11 cellular contexts compared by ENCODE assay signal in the genomic region with DNA sequence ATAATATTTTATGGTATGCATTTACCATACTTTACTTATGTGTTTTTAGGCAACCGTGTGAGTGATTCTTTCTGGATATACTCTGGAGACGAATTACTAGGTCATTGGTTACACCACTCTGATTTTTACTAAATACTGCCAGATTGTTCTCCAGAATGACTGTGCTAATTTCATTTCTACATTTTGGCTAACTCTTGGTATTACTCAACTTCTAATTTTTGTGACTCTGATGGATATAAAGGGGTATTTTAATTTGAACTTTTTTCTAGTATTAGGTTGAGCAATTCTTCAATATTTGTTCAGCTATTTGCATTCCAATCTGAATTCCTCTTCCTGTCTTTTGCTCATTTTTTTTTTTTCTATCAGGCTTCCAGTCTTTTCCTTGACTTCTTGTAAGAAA.
A peak's percentile ranks its signal among the peaks of the same experiment; 100 is the strongest.
DNase-seq lines count a peak whose midpoint lies in the region; ATAC-seq, FAIRE-seq and TF ChIP-seq lines count a peak whose summit lies in the region.
"Had no signal": no experiment of that assay in that cellular context is flagged by ENCODE, and none has a peak within 500 bp of the region (broad histone marks: within the 10 kb centered on the region; RNA-seq: fewer than 3 reads in every experiment).

No MANE protein-coding gene starts in this region.

- peak; percentile 42 for DNase-seq in GM12865 (ENCODE audit: low read depth)
- DNase-seq in iris pigment epithelial cell (ENCODE audit: low read depth): peak; percentile 70
- no peak for DNase-seq in stimulated activated CD8-positive, alpha-beta memory T cell treated with anti-CD3 and anti-CD28 coated beads, Interleukin-4, amount 100 ng/mL, for 48 hours
- no peak for DNase-seq in stimulated activated CD4-positive, alpha-beta T cell treated with anti-CD3 and anti-CD28 coated beads, Interleukin-4, amount 100 ng/mL, for 24 hours
- no peak for DNase-seq in RWPE1 (ENCODE audit: low spot score)
- DNase-seq in D721Med (ENCODE audit: insufficient read length, low spot score): no peak
- DNase-seq: esophagus squamous epithelium, nucleus accumbens, substantia nigra had no signal

- H3K4me3 ChIP-seq in GM12865 (ENCODE audit: low read depth, low read length): no peak overlapping the region
- H3K4me3 ChIP-seq: esophagus squamous epithelium had no signal

- TF ChIP-seq CTCF in GM12865 (IDR thresholded peaks at IDR 0.05; ENCODE audit: insufficient read depth, low read depth, low read length, missing control alignments) (no peak), RWPE1 (conservative IDR thresholded peaks at IDR 0.05; ENCODE audit: low read depth) (no peak), D721Med (IDR thresholded peaks at IDR 0.05; ENCODE audit: insufficient read depth, missing control alignments) (no peak)

- peak; percentile 84 for ATAC-seq in GM21528 (IDR thresholded peaks at IDR 0.05; ENCODE audit: low FRiP score, unreplicated experiment)
- peak; percentile 92 for ATAC-seq in HG03520 (IDR thresholded peaks at IDR 0.05; ENCODE audit: unreplicated experiment)

- POLR2A ChIA-PET in RWPE1 (lab: Yijun Ruan, JAX; ENCODE audit: low non-redundant PET): no interaction called here

- H3K27ac ChIP-seq in RWPE1: no peak overlapping the region
- H3K27ac ChIP-seq: esophagus squamous epithelium had no signal

- FAIRE-seq in D721Med (lab: Jason Lieb, UNC): no peak

- CTCF ChIA-PET in RWPE1 (lab: Yijun Ruan, JAX): interaction anchor here (0.7 kb wide), 1 partner anchor 1064 kb away, joined by 7 read pairs; no protein-coding TSS in a partner anchor

Comparison
In these comparisons a context has a peak if more than half of its experiments do, and no peak if none do; other contexts are left out.
1. DNase-seq: peak in GM12865 (single experiment) and iris pigment epithelial cell (single experiment); none in stimulated activated CD8-positive, alpha-beta memory T cell treated with anti-CD3 and anti-CD28 coated beads, Interleukin-4, amount 100 ng/mL, for 48 hours (single experiment), stimulated activated CD4-positive, alpha-beta T cell treated with anti-CD3 and anti-CD28 coated beads, Interleukin-4, amount 100 ng/mL, for 24 hours (single experiment), RWPE1 (single experiment) and D721Med (single experiment).